In genomic region chr12:59040043-59040442, GRCh38 we compare ENCODE assay signal across 21 cellular contexts.
DNase-seq lines count a peak whose midpoint lies in the region; ATAC-seq and TF ChIP-seq lines count a peak whose summit lies in the region.
"Had no signal": no experiment of that assay in that cellular context is flagged by ENCODE, and none has a peak within 500 bp of the region (broad histone marks: within the 10 kb centered on the region; RNA-seq: fewer than 3 reads in every experiment).

No MANE protein-coding gene starts in this region.

- H3K9me3 Mint-ChIP-seq in activated naive CD4-positive, alpha-beta T cell treated with anti-CD3 and anti-CD28 coated beads, Interleukin-2, amount 10 ng/mL, durations not matched to agents 7 days and 5 days = no peaks in the 10 kb centered on the region
- H3K9me3 Mint-ChIP-seq in activated naive CD4-positive, alpha-beta T cell treated with anti-CD3 and anti-CD28 coated beads, Interleukin-2, amount 50 U/mL, for 72 hours = peaks cover 7 to 10% of the 10 kb centered on the region in 2 donors
- H3K9me3 Mint-ChIP-seq: activated CD8-positive, alpha-beta T cell treated with anti-CD3 and anti-CD28 coated beads for 36 hours had no signal

- no peaks in the 10 kb centered on the region for H3K36me3 ChIP-seq in GM23248 (ENCODE audit: low read depth)
- no peaks in the 10 kb centered on the region for H3K36me3 ChIP-seq in brain microvascular endothelial cell (replicated peaks)
- no peaks in the 10 kb centered on the region for H3K36me3 ChIP-seq in Peyer's patch
- H3K36me3 ChIP-seq: left ventricle myocardium inferior, upper lobe of left lung had no signal

- DNase-seq in GM23248 (peak; percentile 29), brain microvascular endothelial cell (no peak), fibroblast of the aortic adventitia (ENCODE audit: low read depth) (peak; percentile 6), renal cortical epithelial cell (ENCODE audit: low read depth) (peak; percentile 34), NCI-H774 (lab: John Stamatoyannopoulos, UW) (no peak), Peyer's patch (no peak)
- no peak for DNase-seq in activated naive CD4-positive, alpha-beta T cell treated with anti-CD3 and anti-CD28 coated beads, Interleukin-2, amount 10 ng/mL, durations not matched to agents 7 days and 5 days
- no peak for DNase-seq in activated naive CD4-positive, alpha-beta T cell treated with anti-CD3 and anti-CD28 coated beads, Interleukin-2, amount 50 U/mL, for 72 hours (ENCODE audit: low spot score in 2 of 2)
- DNase-seq: activated CD8-positive, alpha-beta T cell treated with anti-CD3 and anti-CD28 coated beads for 36 hours; CD4-positive, alpha-beta memory T cell; DMS79 treated with DMSO at 0.1 percent for 48 hours; left ventricle myocardium inferior; NCI-H82; stimulated activated naive CD4-positive, alpha-beta T cell; T-cell; upper lobe of left lung had no signal

- no peaks in the 10 kb centered on the region for H3K79me2 ChIP-seq in GM23248 (ENCODE audit: insufficient read depth)

- H3K27me3 ChIP-seq in GM23248 (replicated peaks; ENCODE audit: insufficient read depth) (no peaks in the 10 kb centered on the region), brain microvascular endothelial cell (replicated peaks) (no peaks in the 10 kb centered on the region), Peyer's patch (no peaks in the 10 kb centered on the region)
- H3K27me3 ChIP-seq: upper lobe of left lung had no signal

- H3K9me2 ChIP-seq in GM23248 (ENCODE audit: insufficient read depth) = no peaks in the 10 kb centered on the region; the same call in 1 of the 2 replicates

- TF ChIP-seq CTCF in brain microvascular endothelial cell (IDR thresholded peaks at IDR 0.05; ENCODE audit: low read depth, low read length, missing control alignments) (no peak), fibroblast of the aortic adventitia (IDR thresholded peaks at IDR 0.05; ENCODE audit: insufficient read depth, low read length) (no peak), Peyer's patch (IDR thresholded peaks at IDR 0.05) (no peak)

- H3K4me1 Mint-ChIP-seq in activated naive CD4-positive, alpha-beta T cell treated with anti-CD3 and anti-CD28 coated beads, Interleukin-2, amount 10 ng/mL, durations not matched to agents 7 days and 5 days = no peaks in the 10 kb centered on the region
- H3K4me1 Mint-ChIP-seq: CD4-positive, alpha-beta memory T cell; central memory CD8-positive, alpha-beta T cell; T-cell had no signal

- no peak overlapping the region for H3K4me3 Mint-ChIP-seq in activated naive CD4-positive, alpha-beta T cell treated with anti-CD3 and anti-CD28 coated beads, Interleukin-2, amount 10 ng/mL, durations not matched to agents 7 days and 5 days
- H3K4me3 Mint-ChIP-seq: activated CD8-positive, alpha-beta T cell treated with anti-CD3 and anti-CD28 coated beads for 36 hours; CD4-positive, alpha-beta memory T cell; central memory CD8-positive, alpha-beta T cell; T-cell had no signal

- H3K4me1 ChIP-seq in GM23248 (ENCODE audit: insufficient read depth) = peaks cover 46% of the 10 kb centered on the region
- H3K4me1 ChIP-seq in Peyer's patch = no peaks in the 10 kb centered on the region
- H3K4me1 ChIP-seq: left ventricle myocardium inferior had no signal

- H3K4me3 ChIP-seq in GM23248 (no peak overlapping the region), brain microvascular endothelial cell (ENCODE audit: low read depth, low read length) (no peak overlapping the region), fibroblast of the aortic adventitia (ENCODE audit: low read depth, low read length) (no peak overlapping the region), Peyer's patch (no peak overlapping the region)
- H3K4me3 ChIP-seq: left ventricle myocardium inferior, upper lobe of left lung had no signal

- no peak overlapping the region for H3K27ac Mint-ChIP-seq in activated naive CD4-positive, alpha-beta T cell treated with anti-CD3 and anti-CD28 coated beads, Interleukin-2, amount 10 ng/mL, durations not matched to agents 7 days and 5 days
- no peak overlapping the region for H3K27ac Mint-ChIP-seq in activated naive CD4-positive, alpha-beta T cell treated with anti-CD3 and anti-CD28 coated beads, Interleukin-2, amount 50 U/mL, for 72 hours
- H3K27ac Mint-ChIP-seq: activated CD8-positive, alpha-beta T cell treated with anti-CD3 and anti-CD28 coated beads for 36 hours; CD4-positive, alpha-beta memory T cell; T-cell had no signal

- no peak overlapping the region for H2AFZ ChIP-seq in GM23248

- H3K9me3 ChIP-seq in GM23248 (ENCODE audit: low read depth) (no peaks in the 10 kb centered on the region), Peyer's patch (no peaks in the 10 kb centered on the region)
- H3K9me3 ChIP-seq: left ventricle myocardium inferior, upper lobe of left lung had no signal

- peaks cover 52% of the 10 kb centered on the region for H3F3A ChIP-seq in GM23248 (ENCODE audit: insufficient read depth)

- in situ Hi-C loops in GM23248 (cut with MboI) = no loop called here
- in situ Hi-C loops in brain microvascular endothelial cell (cut with HindIII; ENCODE audit: low pct_ligation_motif_present, low sequenced_read_pairs) = no loop called here

- H3K36me3 Mint-ChIP-seq in activated naive CD4-positive, alpha-beta T cell treated with anti-CD3 and anti-CD28 coated beads, Interleukin-2, amount 10 ng/mL, durations not matched to agents 7 days and 5 days = no peaks in the 10 kb centered on the region
- no peaks in the 10 kb centered on the region for H3K36me3 Mint-ChIP-seq in activated naive CD4-positive, alpha-beta T cell treated with anti-CD3 and anti-CD28 coated beads, Interleukin-2, amount 50 U/mL, for 72 hours
- H3K36me3 Mint-ChIP-seq: CD4-positive, alpha-beta memory T cell; T-cell had no signal

- CTCF ChIA-PET in activated naive CD4-positive, alpha-beta T cell treated with anti-CD3 and anti-CD28 coated beads, Interleukin-2, amount 10 ng/mL, durations not matched to agents 7 days and 5 days (lab: Charles Lee) = no interaction called here

- WGBS in GM23248 (ENCODE audit: low coverage in 1 of 2, low lambda C conversion rate in 2 of 2, missing lambda C conversion rate in 2 of 2), 2 experiments = 94 to 100% methylated on average over 2 of the region's 2 CpGs

- H3K27ac ChIP-seq in GM23248 = peak overlapping the region; percentile 81
- H3K27ac ChIP-seq in brain microvascular endothelial cell = peak overlapping the region; percentile 97
- H3K27ac ChIP-seq in Peyer's patch = no peak overlapping the region
- H3K27ac ChIP-seq: HL-60, KMS-11, left ventricle myocardium inferior, upper lobe of left lung, VCaP had no signal

- no peaks in the 10 kb centered on the region for H4K20me1 ChIP-seq in GM23248 (ENCODE audit: insufficient read depth)

- ATAC-seq in activated naive CD4-positive, alpha-beta T cell treated with anti-CD3 and anti-CD28 coated beads, Interleukin-2, amount 50 U/mL, for 72 hours = no peak
- ATAC-seq: activated CD8-positive, alpha-beta T cell treated with anti-CD3 and anti-CD28 coated beads for 36 hours; T-cell had no signal

- H3K4me2 ChIP-seq in GM23248 (ENCODE audit: unreplicated experiment) = peak overlapping the region; percentile 86
- H3K4me2 ChIP-seq: KMS-11 had no signal

- no peak for TF ChIP-seq POLR2A in Peyer's patch (IDR thresholded peaks at IDR 0.05)

- H3K27me3 Mint-ChIP-seq in activated naive CD4-positive, alpha-beta T cell treated with anti-CD3 and anti-CD28 coated beads, Interleukin-2, amount 10 ng/mL, durations not matched to agents 7 days and 5 days = no peaks in the 10 kb centered on the region
- H3K27me3 Mint-ChIP-seq: activated CD8-positive, alpha-beta T cell treated with anti-CD3 and anti-CD28 coated beads for 36 hours; CD4-positive, alpha-beta memory T cell; central memory CD8-positive, alpha-beta T cell; progenitor cell of endocrine pancreas; T-cell had no signal

- H3K9ac ChIP-seq in GM23248 = peak overlapping the region; percentile 32
- H3K9ac ChIP-seq: KMS-11 had no signal

Comparison
In these comparisons a context has a peak if more than half of its experiments do, and no peak if none do; other contexts are left out.
1. DNase-seq: peak in GM23248 (single experiment), fibroblast of the aortic adventitia (single experiment) and renal cortical epithelial cell (single experiment); none in brain microvascular endothelial cell (single experiment), activated naive CD4-positive, alpha-beta T cell treated with anti-CD3 and anti-CD28 coated beads, Interleukin-2, amount 10 ng/mL, durations not matched to agents 7 days and 5 days (single experiment), activated naive CD4-positive, alpha-beta T cell treated with anti-CD3 and anti-CD28 coated beads, Interleukin-2, amount 50 U/mL, for 72 hours (0 of 2), NCI-H774 (single experiment) and Peyer's patch (0 of 3).
2. H3K27ac ChIP-seq: peak in GM23248 (single experiment) and brain microvascular endothelial cell (single experiment); none in Peyer's patch (0 of 4).